Comparison of ENCODE assay signal across 30 cellular contexts in genomic region chr3:65935724-65936123, GRCh38.
DNase-seq lines count a peak whose midpoint lies in the region; ATAC-seq, FAIRE-seq and TF ChIP-seq lines count a peak whose summit lies in the region.
"Had no signal": no experiment of that assay in that cellular context is flagged by ENCODE, and none has a peak within 500 bp of the region (broad histone marks: within the 10 kb centered on the region; RNA-seq: fewer than 3 reads in every experiment).

No MANE protein-coding gene starts in this region.

- in situ Hi-C loops in GM12878 (cut with MboI), result no loop called here
- in situ Hi-C loops in HepG2 (cut with HindIII; ENCODE audit: extremely low pct_ligation_motif_present, low pct_unique_long_range_greater_than_20kb), result no loop called here

- H3K9me3 ChIP-seq in BLaER1 treated with 17β-estradiol and CSF1 and Interleukin-3, amounts not matched to agents 10 nM and 100 nM (replicated peaks in 1 of 11), result peaks cover 31 to 51% (median 38%) of the 10 kb centered on the region in 11 experiments; a peak in 21 of 22 replicates
- H3K9me3 ChIP-seq in HEK293 (ENCODE audit: control insufficient read depth, insufficient read depth, low read depth, low read length) (no peaks in the 10 kb centered on the region; the same call in 1 of the 2 replicates), GM12878 (replicated peaks; ENCODE audit: control insufficient read depth, insufficient read depth, low read length) (no peaks in the 10 kb centered on the region), HepG2 (ENCODE audit: low read length) (no peaks in the 10 kb centered on the region), psoas muscle (no peaks in the 10 kb centered on the region)
- H3K9me3 ChIP-seq: BE2C, transverse colon had no signal

- no peak overlapping the region for H3K9ac ChIP-seq in BLaER1 treated with 17β-estradiol and CSF1 and Interleukin-3, amounts not matched to agents 10 nM and 100 nM
- H3K9ac ChIP-seq in GM12878 (ENCODE audit: control insufficient read depth, insufficient read depth, low read length), result no peak overlapping the region
- no peak overlapping the region for H3K9ac ChIP-seq in HepG2 (ENCODE audit: insufficient read depth, low read depth, low read length)

- no peak overlapping the region for H3K4me3 ChIP-seq in BLaER1 treated with 17β-estradiol and CSF1 and Interleukin-3, amounts not matched to agents 10 nM and 100 nM
- H3K4me3 ChIP-seq in HEK293 (ENCODE audit: low read depth, low read length), result no peak overlapping the region
- no peak overlapping the region for H3K4me3 ChIP-seq in GM12878
- H3K4me3 ChIP-seq in HepG2 (replicated peaks in 1 of 3; ENCODE audit: insufficient read depth in 1 of 3, low read depth in 2 of 3, low read length in 3 of 3), result no peak overlapping the region
- H3K4me3 ChIP-seq in psoas muscle, result no peak overlapping the region
- H3K4me3 ChIP-seq: PC-9, transverse colon had no signal

- peaks cover 17 to 52% (median 48%) of the 10 kb centered on the region in 10 experiments for H3K4me1 ChIP-seq in BLaER1 treated with 17β-estradiol and CSF1 and Interleukin-3, amounts not matched to agents 10 nM and 100 nM
- H3K4me1 ChIP-seq in HEK293 (ENCODE audit: control insufficient read depth, insufficient read depth, low read length) (no peaks in the 10 kb centered on the region), GM12878 (ENCODE audit: control insufficient read depth, insufficient read depth, low read length) (no peaks in the 10 kb centered on the region), HepG2 (ENCODE audit: insufficient read depth, low read length) (peaks cover 37% of the 10 kb centered on the region), psoas muscle (peaks cover 12% of the 10 kb centered on the region)
- H3K4me1 ChIP-seq: BE2C had no signal

- H3K79me2 ChIP-seq in GM12878 (ENCODE audit: control insufficient read depth, insufficient read depth, low read length) (no peaks in the 10 kb centered on the region), HepG2 (ENCODE audit: insufficient read depth, low read length) (peaks cover 77% of the 10 kb centered on the region)

- no peak for ATAC-seq in GM12878
- no peak for ATAC-seq in HepG2
- ATAC-seq in GM19035 (IDR thresholded peaks at IDR 0.05; ENCODE audit: unreplicated experiment), result no peak
- no peak for ATAC-seq in psoas muscle
- no peak for ATAC-seq in HG03095 (IDR thresholded peaks at IDR 0.05; ENCODE audit: unreplicated experiment)
- ATAC-seq: T-cell had no signal

- no peak for TF ChIP-seq CTCF in HEK293 (tag by site-specific recombination; IDR thresholded peaks at IDR 0.05)
- no peak for TF ChIP-seq CTCF in GM12878 (IDR thresholded peaks at IDR 0.05 in 2 of 3, conservative IDR thresholded peaks at IDR 0.05 in 1 of 3; ENCODE audit: control insufficient read depth in 2 of 3, extremely low read depth in 1 of 3, insufficient read depth in 1 of 3, low read depth in 3 of 3, low read length in 3 of 3)
- no peak for TF ChIP-seq CTCF in HepG2 (CRISPR knock-in tag; IDR thresholded peaks at IDR 0.05)
- no peak for TF ChIP-seq CTCF in psoas muscle (IDR thresholded peaks at IDR 0.05)

- H3K36me3 ChIP-seq in BLaER1 treated with 17β-estradiol and CSF1 and Interleukin-3, amounts not matched to agents 10 nM and 100 nM, result peaks cover 0 to 6% (median 0%) of the 10 kb centered on the region in 11 experiments; a peak in 1 of 22 replicates
- no peaks in the 10 kb centered on the region for H3K36me3 ChIP-seq in HEK293 (ENCODE audit: control insufficient read depth in 2 of 2, insufficient read depth in 1 of 2, low read length in 2 of 2)
- H3K36me3 ChIP-seq in GM12878 (ENCODE audit: control insufficient read depth in 2 of 2, insufficient read depth in 2 of 2, low read length in 1 of 2), result no peaks in the 10 kb centered on the region
- no peaks in the 10 kb centered on the region; a peak in 1 of 5 replicates for H3K36me3 ChIP-seq in HepG2 (replicated peaks in 1 of 2; ENCODE audit: control insufficient read depth in 1 of 2, insufficient read depth in 2 of 2, low read length in 2 of 2)
- H3K36me3 ChIP-seq in psoas muscle (ENCODE audit: insufficient read depth in 1 of 2, low read depth in 1 of 2), result no peaks in the 10 kb centered on the region
- H3K36me3 ChIP-seq: BE2C, brain microvascular endothelial cell, transverse colon, WERI-Rb-1 had no signal

- FAIRE-seq in GM12878 (lab: Jason Lieb, UNC), result no peak
- FAIRE-seq in HepG2 (lab: Jason Lieb, UNC), result no peak
- FAIRE-seq: endothelial cell of umbilical vein had no signal

- RAD21 ChIA-PET in GM12878 (lab: Charles Lee; ENCODE audit: unreplicated experiment), result no interaction called here

- POLR2A ChIA-PET in HEK293 (lab: Yijun Ruan, JAX), result no interaction called here
- POLR2A ChIA-PET in GM12878 (lab: Charles Lee), result no interaction called here
- POLR2A ChIA-PET in HepG2 (lab: Yijun Ruan, JAX), result interaction anchor here (1.4 kb wide), 1 partner anchor 18 kb away, joined by 3 read pairs; no protein-coding TSS in a partner anchor

- BruUV-seq in GM12878 (replicated peaks; lab: Mats Ljungman, UMichigan), result no TSS peak
- BruUV-seq in HepG2 (replicated peaks; lab: Mats Ljungman, UMichigan), result no TSS peak

- TF ChIP-seq RAD21 in GM12878 (IDR thresholded peaks at IDR 0.05; ENCODE audit: insufficient read depth, low read depth, low read length) (no peak), HepG2 (CRISPR knock-in tag; IDR thresholded peaks at IDR 0.05) (no peak)

- TF ChIP-seq EP300 in GM12878 (IDR thresholded peaks at IDR 0.05; ENCODE audit: borderline replicate concordance in 1 of 2, control insufficient read depth in 1 of 2, low read depth in 2 of 2, low read length in 2 of 2), result no peak
- TF ChIP-seq EP300 in HepG2 (IDR thresholded peaks at IDR 0.05; ENCODE audit: low read depth in 2 of 2, low read length in 2 of 2), result no peak
- TF ChIP-seq EP300 in HepG2 (CRISPR knock-in tag; IDR thresholded peaks at IDR 0.05; ENCODE audit: borderline replicate concordance), result no peak

- TF ChIP-seq POLR2A in GM12878 (IDR thresholded peaks at IDR 0.05; ENCODE audit: low read depth, low read length), result no peak
- TF ChIP-seq POLR2A in HepG2 (IDR thresholded peaks at IDR 0.05; ENCODE audit: insufficient read depth in 1 of 2, low read depth in 2 of 2, low read length in 2 of 2), result no peak

- intact Hi-C loops in GM12878 (cut with micrococcal nuclease; ENCODE audit: unreplicated experiment) (no loop called here), HepG2 (cut with micrococcal nuclease; ENCODE audit: unreplicated experiment) (no loop called here), psoas muscle (cut with DNase I) (no loop called here)

- H3K27me3 ChIP-seq in BLaER1 treated with 17β-estradiol and CSF1 and Interleukin-3, amounts not matched to agents 10 nM and 100 nM, result peaks cover 0 to 7% (median 0%) of the 10 kb centered on the region in 11 experiments; a peak in 3 of 22 replicates
- no peaks in the 10 kb centered on the region for H3K27me3 ChIP-seq in GM12878 (replicated peaks in 1 of 2; ENCODE audit: control insufficient read depth in 2 of 2, insufficient read depth in 2 of 2, low read length in 1 of 2)
- H3K27me3 ChIP-seq in HepG2 (ENCODE audit: control insufficient read depth in 1 of 2, insufficient read depth in 2 of 2, low read length in 2 of 2), result no peaks in the 10 kb centered on the region
- no peaks in the 10 kb centered on the region for H3K27me3 ChIP-seq in psoas muscle (ENCODE audit: insufficient read depth in 3 of 3, low read length in 2 of 3)
- H3K27me3 ChIP-seq: BE2C, brain microvascular endothelial cell, transverse colon had no signal

- H3K4me2 ChIP-seq in BLaER1 treated with 17β-estradiol and CSF1 and Interleukin-3, amounts not matched to agents 10 nM and 100 nM, result peak overlapping the region in 8 of 11 experiments; percentile 4 to 94 (median 76); a peak in 16 of 22 replicates
- no peak overlapping the region for H3K4me2 ChIP-seq in GM12878 (ENCODE audit: control insufficient read depth, insufficient read depth)
- no peak overlapping the region for H3K4me2 ChIP-seq in HepG2 (ENCODE audit: low read depth, low read length)
- H3K4me2 ChIP-seq: PC-9 had no signal

- CTCF ChIA-PET in HEK293 (lab: Yijun Ruan, JAX) (no interaction called here), GM12878 (lab: Yijun Ruan, JAX) (no interaction called here), HepG2 (lab: Yijun Ruan, JAX; ENCODE audit: low intra/inter-chr PET ratio, low total read pairs) (no interaction called here)

- DNase-seq in GM12878 (ENCODE audit: low read depth, low spot score) (no peak), HepG2 (ENCODE audit: low spot score) (no peak), psoas muscle (no peak), SIG-M5 treated with dmso at 0.1 percent for 504 hours (lab: John Stamatoyannopoulos, UW; ENCODE audit: unreplicated experiment) (no peak)
- DNase-seq: activated CD4-positive, alpha-beta T cell treated with anti-CD3 and anti-CD28 coated beads for 48 hours; activated CD8-positive, alpha-beta memory T cell treated with anti-CD3 and anti-CD28 coated beads for 24 hours; activated effector memory CD4-positive, alpha-beta T cell treated with Interleukin-2 at 50 U/mL for 16 hours; activated T-cell treated with anti-CD3 and anti-CD28 coated beads for 4 hours; amygdala; BE2C; brain microvascular endothelial cell; COR-L47; HCEC 1CT; IMR-90; left ventricle myocardium superior; NCI-H1105; NCI-H1930; NCI-H510A treated with DMSO at 0.1 percent for 48 hours; right cardiac atrium; SHP77; stimulated activated CD8-positive, alpha-beta memory T cell treated with anti-CD3 and anti-CD28 coated beads, Interleukin-4, amount 100 ng/mL, for 48 hours; T-cell; transverse colon; WERI-Rb-1 had no signal

- 0% methylated on average over 1 of the region's 1 CpG for WGBS in GM12878 (ENCODE audit: insufficient coverage, insufficient replicate concordance, low lambda C conversion rate, missing lambda C conversion rate)
- 100% methylated on average over 1 of the region's 1 CpG for WGBS in HepG2 (ENCODE audit: low lambda C conversion rate)
- 81 to 100% (median 96%) methylated on average over 1 of the region's 1 CpG for WGBS in psoas muscle, 3 donors

- peak overlapping the region in 3 of 11 experiments; percentile 65 to 73 (median 69); a peak in 7 of 22 replicates for H3K27ac ChIP-seq in BLaER1 treated with 17β-estradiol and CSF1 and Interleukin-3, amounts not matched to agents 10 nM and 100 nM
- no peak overlapping the region for H3K27ac ChIP-seq in HEK293 (ENCODE audit: extremely low read depth, low read depth, low read length)
- H3K27ac ChIP-seq in GM12878 (ENCODE audit: control insufficient read depth, insufficient read depth), result no peak overlapping the region
- H3K27ac ChIP-seq in HepG2 (ENCODE audit: extremely low read length, insufficient read depth, low read length), result no peak overlapping the region
- H3K27ac ChIP-seq in psoas muscle, result no peak overlapping the region
- H3K27ac ChIP-seq: brain microvascular endothelial cell, PC-9, transverse colon, WERI-Rb-1 had no signal

- H2AFZ ChIP-seq in GM12878 (ENCODE audit: control insufficient read depth, low read depth, low read length), result no peak overlapping the region
- no peak overlapping the region for H2AFZ ChIP-seq in HepG2 (ENCODE audit: low read length)
- H2AFZ ChIP-seq: PC-9 had no signal

- SMC1A ChIA-PET in GM12878 (lab: Charles Lee; ENCODE audit: uncharacterized antibody, unreplicated experiment), result interaction anchor here (1.1 kb wide), 1 partner anchor 13 kb away, joined by 3 read pairs; no protein-coding TSS in a partner anchor

- H4K20me1 ChIP-seq in BLaER1 treated with 17β-estradiol and CSF1 and Interleukin-3, amounts not matched to agents 10 nM and 100 nM, result no peaks in the 10 kb centered on the region
- H4K20me1 ChIP-seq in GM12878 (ENCODE audit: control insufficient read depth, insufficient read depth) (no peaks in the 10 kb centered on the region), HepG2 (ENCODE audit: insufficient read depth, low read length) (0 out of 2 replicates have a peak, but pooled peaks cover 9% of the 10 kb centered on the region)

Comparison
In these comparisons a context has a peak if more than half of its experiments do, and no peak if none do; other contexts are left out.
1. H3K4me2 ChIP-seq: peak in BLaER1 treated with 17β-estradiol and CSF1 and Interleukin-3, amounts not matched to agents 10 nM and 100 nM (8 of 11); none in GM12878 (single experiment) and HepG2 (single experiment).